8 cellular contexts compared by ENCODE assay signal in genomic region chr7:95718556-95719410, GRCh38. TPM values are rescaled to one million over a fixed set of nuclear protein-coding genes. Genes with fewer than 3 reads are reported as not detected.
DNase-seq lines count a peak whose midpoint lies in the region; TF ChIP-seq lines count a peak whose summit lies in the region.
"Had no signal": no experiment of that assay in that cellular context is flagged by ENCODE, and none has a peak within 500 bp of the region (broad histone marks: within the 10 kb centered on the region; RNA-seq: fewer than 3 reads in every experiment).

No MANE protein-coding gene starts in this region.

- in situ Hi-C loops in GM13977 (cut with MboI; ENCODE audit: low pct_unique_long_range_greater_than_20kb, low sequenced_read_pairs, unreplicated experiment): loop anchor here (25.0 kb wide), 1 partner anchor 144 kb away; no protein-coding TSS in a partner anchor

- H3K4me3 ChIP-seq in cardiac fibroblast (replicated peaks in 1 of 2; ENCODE audit: low read depth in 2 of 2, low read length in 2 of 2): no peak overlapping the region

- peak; percentile 42 for TF ChIP-seq CTCF in GM13977 (IDR thresholded peaks at IDR 0.05; ENCODE audit: extremely low read depth, insufficient read depth, missing control alignments)
- TF ChIP-seq CTCF in cardiac fibroblast (IDR thresholded peaks at IDR 0.05; ENCODE audit: low read depth, low read length): peak; percentile 34

- DNase-seq in GM13977 (ENCODE audit: low spot score): no peak
- peak; percentile 29 for DNase-seq in NCI-H1694 (lab: John Stamatoyannopoulos, UW)
- peak; percentile 34 to 52 for DNase-seq in cardiac fibroblast (ENCODE audit: low read depth in 2 of 2)
- DNase-seq in renal cortical epithelial cell (ENCODE audit: low read depth): peak; percentile 34
- no peak for DNase-seq in amniotic stem cell (lab: John Stamatoyannopoulos, UW)
- DNase-seq in activated CD4-positive, CD25-positive, alpha-beta regulatory T cell (lab: John Stamatoyannopoulos, UW): no peak
- no peak for DNase-seq in mesenteric fat pad (ENCODE audit: low spot score)
- DNase-seq: effector memory CD4-positive, alpha-beta T cell had no signal

RNA-seq across cellular contexts. Expression of gene DYNC1I1, which starts 53.6 kb away (rescaled TPM):
- total RNA-seq in renal cortical epithelial cell (0.20 and 0.52 TPM in 2 replicates), mesenteric fat pad (4.3 TPM)

Comparison
In these comparisons a context has a peak if more than half of its experiments do, and no peak if none do; other contexts are left out.
1. DNase-seq: peak in NCI-H1694 (single experiment), cardiac fibroblast (2 of 2) and renal cortical epithelial cell (single experiment); none in GM13977 (single experiment), amniotic stem cell (single experiment), activated CD4-positive, CD25-positive, alpha-beta regulatory T cell (0 of 4) and mesenteric fat pad (single experiment).